ENCODE assay signal across 22 cellular contexts in genomic region chr11:39247570-39248137, GRCh38.
"Had no signal": no experiment of that assay in that cellular context is flagged by ENCODE, and none has a peak within 500 bp of the region (broad histone marks: within the 10 kb centered on the region; RNA-seq: fewer than 3 reads in every experiment).

No MANE protein-coding gene starts in this region.

- H3K9ac ChIP-seq: neural progenitor cell, parathyroid adenoma had no signal

- H3K27ac ChIP-seq: dorsolateral prefrontal cortex, esophagus squamous epithelium, gastrocnemius medialis, neural progenitor cell, parathyroid adenoma, sigmoid colon, stomach, thyroid gland had no signal

- H3K27me3 ChIP-seq: dorsolateral prefrontal cortex, esophagus squamous epithelium, gastrocnemius medialis, neural progenitor cell, sigmoid colon, stomach, thyroid gland had no signal

- H3K27ac Mint-ChIP-seq: mesothelial cell of epicardium; nephron; neural progenitor cell; progenitor cell of endocrine pancreas; stimulated activated effector memory CD8-positive, alpha-beta T cell treated with anti-CD3 and anti-CD28 coated beads, Interleukin-12 subunit alpha, Interleukin-12 subunit beta, amount 100 ng/mL, for 72 hours had no signal

- H3K36me3 ChIP-seq: esophagus squamous epithelium, gastrocnemius medialis, neural progenitor cell, sigmoid colon, stomach, thyroid gland had no signal

- DNase-seq: dorsolateral prefrontal cortex; effector CD4-positive, alpha-beta T cell; esophagus squamous epithelium; gastrocnemius medialis; head of caudate nucleus; mesenchymal stem cell; naive thymus-derived CD4-positive, alpha-beta T cell; right cardiac atrium; sigmoid colon; stimulated activated CD4-positive, alpha-beta T cell treated with anti-CD3 and anti-CD28 coated beads, Interleukin-2, amount 100 ng/mL, for 24 hours; stimulated activated CD4-positive, alpha-beta T cell treated with anti-CD3 and anti-CD28 coated beads, Interleukin-4, amount 100 ng/mL, for 24 hours; stimulated activated naive CD4-positive, alpha-beta T cell treated with Interleukin-2 at 50 U/mL for 16 hours; stomach; thyroid gland had no signal

- H3K9me3 ChIP-seq: esophagus squamous epithelium, gastrocnemius medialis, sigmoid colon, thyroid gland had no signal

- H3K4me1 Mint-ChIP-seq: naive thymus-derived CD4-positive, alpha-beta T cell; neural progenitor cell; stimulated activated effector memory CD8-positive, alpha-beta T cell treated with anti-CD3 and anti-CD28 coated beads, Interleukin-12 subunit alpha, Interleukin-12 subunit beta, amount 100 ng/mL, for 72 hours had no signal

- H3K36me3 Mint-ChIP-seq: mesothelial cell of epicardium; naive thymus-derived CD4-positive, alpha-beta T cell; neural progenitor cell; stimulated activated effector memory CD8-positive, alpha-beta T cell treated with anti-CD3 and anti-CD28 coated beads, Interleukin-12 subunit alpha, Interleukin-12 subunit beta, amount 100 ng/mL, for 72 hours had no signal

- H3K4me3 Mint-ChIP-seq: mesothelial cell of epicardium; naive thymus-derived CD4-positive, alpha-beta T cell; nephron; neural progenitor cell; stimulated activated effector memory CD8-positive, alpha-beta T cell treated with anti-CD3 and anti-CD28 coated beads, Interleukin-12 subunit alpha, Interleukin-12 subunit beta, amount 100 ng/mL, for 72 hours had no signal

- H3K27me3 Mint-ChIP-seq: naive thymus-derived CD4-positive, alpha-beta T cell; progenitor cell of endocrine pancreas had no signal

- H3K4me1 ChIP-seq: esophagus squamous epithelium, gastrocnemius medialis, neural progenitor cell, parathyroid adenoma, sigmoid colon, stomach, thyroid gland had no signal

- ATAC-seq: gastrocnemius medialis; left lobe of liver; naive thymus-derived CD4-positive, alpha-beta T cell; right cardiac atrium; stimulated activated effector memory CD8-positive, alpha-beta T cell treated with anti-CD3 and anti-CD28 coated beads, Interleukin-12 subunit alpha, Interleukin-12 subunit beta, amount 100 ng/mL, for 72 hours had no signal

- H3K4me3 ChIP-seq: dorsolateral prefrontal cortex, esophagus squamous epithelium, gastrocnemius medialis, lung, neural progenitor cell, sigmoid colon, stomach, thyroid gland had no signal
